15 cellular contexts compared by ENCODE assay signal in the genomic region with DNA sequence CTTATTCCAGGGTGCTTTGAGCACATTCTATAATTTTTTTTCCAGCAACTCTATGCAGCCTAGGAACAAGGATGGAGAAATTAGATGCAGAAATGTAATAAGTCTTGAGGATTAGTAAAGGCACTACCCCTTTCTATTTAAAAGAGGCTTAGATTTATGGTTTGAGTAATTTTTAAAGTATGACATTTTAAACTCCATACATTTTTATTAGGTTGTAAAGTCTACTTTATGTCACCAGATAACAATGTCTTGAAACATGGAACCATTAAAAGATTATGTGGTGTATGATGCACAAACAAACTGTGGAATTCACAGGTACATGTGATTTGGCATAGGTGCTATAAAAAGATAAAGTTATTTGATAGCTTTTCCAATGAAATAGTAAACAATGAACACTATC.
A peak's percentile ranks its signal among the peaks of the same experiment; 100 is the strongest.
DNase-seq lines count a peak whose midpoint lies in the region; ATAC-seq and TF ChIP-seq lines count a peak whose summit lies in the region.
"Had no signal": no experiment of that assay in that cellular context is flagged by ENCODE, and none has a peak within 500 bp of the region (broad histone marks: within the 10 kb centered on the region; RNA-seq: fewer than 3 reads in every experiment).

No MANE protein-coding gene starts in this region.

- TF ChIP-seq CTCF in HEK293 (tag by site-specific recombination; IDR thresholded peaks at IDR 0.05) (no peak), OCI-LY3 (IDR thresholded peaks at IDR 0.05; ENCODE audit: low read depth, low read length) (no peak), hepatocyte (IDR thresholded peaks at IDR 0.05; ENCODE audit: poor library complexity) (no peak), smooth muscle cell (IDR thresholded peaks at IDR 0.05; ENCODE audit: borderline replicate concordance, insufficient read depth, poor library complexity, severe bottlenecking) (no peak)

- no peak for DNase-seq in hepatocyte (ENCODE audit: low spot score)
- DNase-seq in smooth muscle cell (lab: John Stamatoyannopoulos, UW; ENCODE audit: unreplicated experiment), result no peak
- no peak for DNase-seq in NCI-H510A (lab: John Stamatoyannopoulos, UW)
- DNase-seq: CD8-positive, alpha-beta T cell; COR-L47; DMS153; DMS79 treated with DMSO at 0.1 percent for 48 hours; GDM1; HCEC 1CT had no signal

- H2AFZ ChIP-seq in OCI-LY3 (ENCODE audit: low read depth, low read length) (no peak overlapping the region), hepatocyte (no peak overlapping the region), smooth muscle cell (ENCODE audit: low read depth) (no peak overlapping the region)

- POLR2A ChIA-PET in HEK293 (lab: Yijun Ruan, JAX), result no interaction called here

- H3K9me3 ChIP-seq in HEK293 (ENCODE audit: control insufficient read depth, insufficient read depth, low read depth, low read length) (no peaks in the 10 kb centered on the region), OCI-LY3 (ENCODE audit: insufficient read depth, low read length) (no peaks in the 10 kb centered on the region), hepatocyte (ENCODE audit: low read depth) (no peaks in the 10 kb centered on the region), smooth muscle cell (replicated peaks; ENCODE audit: low read depth) (no peaks in the 10 kb centered on the region)

- H3K9ac ChIP-seq in OCI-LY3 (ENCODE audit: low read length) (no peak overlapping the region), smooth muscle cell (ENCODE audit: low read depth) (no peak overlapping the region)

- H3K27ac ChIP-seq in HEK293 (ENCODE audit: extremely low read depth, low read depth, low read length) (no peak overlapping the region), OCI-LY3 (ENCODE audit: low read length) (peak overlapping the region; percentile 43), hepatocyte (peak overlapping the region; percentile 40), smooth muscle cell (ENCODE audit: low read depth) (no peak overlapping the region)
- H3K27ac ChIP-seq: A549 had no signal

- no peaks in the 10 kb centered on the region for H3K27me3 ChIP-seq in OCI-LY3 (ENCODE audit: low read depth, low read length)
- no peaks in the 10 kb centered on the region for H3K27me3 ChIP-seq in hepatocyte
- H3K27me3 ChIP-seq in smooth muscle cell (ENCODE audit: low read depth), result no peaks in the 10 kb centered on the region

- H3F3A ChIP-seq in smooth muscle cell (ENCODE audit: low read depth), result no peaks in the 10 kb centered on the region

- H3K79me2 ChIP-seq in OCI-LY3 (ENCODE audit: low read length) (no peaks in the 10 kb centered on the region), hepatocyte (no peaks in the 10 kb centered on the region), smooth muscle cell (ENCODE audit: low read depth) (no peaks in the 10 kb centered on the region)

- CTCF ChIA-PET in HEK293 (lab: Yijun Ruan, JAX), result no interaction called here

- no peak for ATAC-seq in GM21723 (IDR thresholded peaks at IDR 0.05; ENCODE audit: unreplicated experiment)
- no peak for ATAC-seq in HG03045 (IDR thresholded peaks at IDR 0.05; ENCODE audit: unreplicated experiment)
- ATAC-seq: A549; CD8-positive, alpha-beta T cell; HepG2 had no signal

- H3K36me3 ChIP-seq in HEK293 (ENCODE audit: control insufficient read depth in 2 of 2, insufficient read depth in 1 of 2, low read length in 2 of 2), result no peaks in the 10 kb centered on the region
- H3K36me3 ChIP-seq in OCI-LY3 (replicated peaks; ENCODE audit: low read depth, low read length), result peaks cover 2% of the 10 kb centered on the region
- no peaks in the 10 kb centered on the region for H3K36me3 ChIP-seq in hepatocyte (replicated peaks; ENCODE audit: insufficient read depth, low read depth)
- no peaks in the 10 kb centered on the region for H3K36me3 ChIP-seq in smooth muscle cell (ENCODE audit: low read depth)

- H3K4me2 ChIP-seq in OCI-LY3 (ENCODE audit: low read length) (peak overlapping the region; percentile 8; the same call in 1 of the 2 replicates), hepatocyte (no peak overlapping the region), smooth muscle cell (no peak overlapping the region)
- H3K4me2 ChIP-seq: A549 had no signal

- H4K20me1 ChIP-seq in OCI-LY3 (ENCODE audit: insufficient read depth, low read length), result no peaks in the 10 kb centered on the region
- no peaks in the 10 kb centered on the region for H4K20me1 ChIP-seq in hepatocyte (ENCODE audit: insufficient read depth, poor library complexity, severe bottlenecking)
- no peaks in the 10 kb centered on the region for H4K20me1 ChIP-seq in smooth muscle cell (ENCODE audit: low read depth)

- no peaks in the 10 kb centered on the region for H3K9me2 ChIP-seq in hepatocyte (replicated peaks; ENCODE audit: insufficient read depth)

- H3K4me3 ChIP-seq in HEK293 (ENCODE audit: low read depth, low read length) (no peak overlapping the region), OCI-LY3 (ENCODE audit: low read length) (no peak overlapping the region), hepatocyte (no peak overlapping the region), smooth muscle cell (no peak overlapping the region)
- H3K4me3 ChIP-seq: A549 had no signal

- no peaks in the 10 kb centered on the region for H3K4me1 ChIP-seq in HEK293 (ENCODE audit: control insufficient read depth, insufficient read depth, low read length)
- peaks cover 70% of the 10 kb centered on the region for H3K4me1 ChIP-seq in OCI-LY3 (ENCODE audit: low read length)
- peaks cover 3% of the 10 kb centered on the region for H3K4me1 ChIP-seq in hepatocyte (ENCODE audit: insufficient read depth)
- H3K4me1 ChIP-seq in smooth muscle cell (ENCODE audit: low read depth), result no peaks in the 10 kb centered on the region
- H3K4me1 ChIP-seq: A549 had no signal

TF ChIP-seq in HEK293, 187 proteins besides CTCF, POLR2A, EP300 and RAD21:
- no peak for TF ChIP-seq ZNF169 (tag by site-specific recombination; IDR thresholded peaks at IDR 0.05)
- peak; percentile 34; the same call in 1 of the 2 replicates for TF ChIP-seq FEZF1 (tag by site-specific recombination; IDR thresholded peaks at IDR 0.05)
- TF ChIP-seq ZNF843 (tag by site-specific recombination; IDR thresholded peaks at IDR 0.05), result peak; percentile 46; the same call in 1 of the 2 replicates

Comparison
In these comparisons a context has a peak if more than half of its experiments do, and no peak if none do; other contexts are left out.
1. H3K27ac ChIP-seq: peak in OCI-LY3 (single experiment) and hepatocyte (single experiment); none in HEK293 (single experiment) and smooth muscle cell (single experiment).